In genomic region chr15:36894062-36894461, GRCh38 we compare ENCODE assay signal across 22 cellular contexts.
"Had no signal": no experiment of that assay in that cellular context is flagged by ENCODE, and none has a peak within 500 bp of the region (broad histone marks: within the 10 kb centered on the region; RNA-seq: fewer than 3 reads in every experiment).

No MANE protein-coding gene starts in this region.

- H3K4me1 ChIP-seq: gastrocnemius medialis, left lung, parathyroid adenoma, right lobe of liver, suprapubic skin, transverse colon had no signal

- H3K27ac Mint-ChIP-seq: naive thymus-derived CD8-positive, alpha-beta T cell; neural progenitor cell; stimulated activated naive CD8-positive, alpha-beta T cell treated with anti-CD3 and anti-CD28 coated beads, Interleukin-15, amount 100 ng/mL, for 72 hours had no signal

- H3K9me3 Mint-ChIP-seq: neural progenitor cell; stimulated activated naive CD8-positive, alpha-beta T cell treated with anti-CD3 and anti-CD28 coated beads, Interleukin-15, amount 100 ng/mL, for 72 hours had no signal

- H3K4me1 Mint-ChIP-seq: naive thymus-derived CD8-positive, alpha-beta T cell; stimulated activated naive CD8-positive, alpha-beta T cell treated with anti-CD3 and anti-CD28 coated beads, Interleukin-15, amount 100 ng/mL, for 72 hours had no signal

- H3K27ac ChIP-seq: dorsolateral prefrontal cortex, gastrocnemius medialis, left lung, neural progenitor cell, parathyroid adenoma, right lobe of liver, suprapubic skin, transverse colon had no signal

- H3K27me3 Mint-ChIP-seq: progenitor cell of endocrine pancreas had no signal

- DNase-seq: dorsolateral prefrontal cortex; effector CD4-positive, alpha-beta T cell; foreskin fibroblast; gastrocnemius medialis; head of caudate nucleus; left lung; mesenchymal stem cell; midbrain; naive thymus-derived CD8-positive, alpha-beta T cell; right lobe of liver; stimulated activated CD4-positive, alpha-beta T cell treated with anti-CD3 and anti-CD28 coated beads, Interleukin-12 subunit alpha, Interleukin-12 subunit beta, amount 100 ng/mL, for 4 hours; stimulated activated CD4-positive, alpha-beta T cell treated with anti-CD3 and anti-CD28 coated beads, Interleukin-1b, Interleukin-23, amount 100 ng/mL, for 48 hours; stimulated activated CD4-positive, alpha-beta T cell treated with anti-CD3 and anti-CD28 coated beads, Interleukin-4, amount 100 ng/mL, for 1 hour; stimulated activated CD8-positive, alpha-beta memory T cell treated with anti-CD3 and anti-CD28 coated beads, Interleukin-4, amount 100 ng/mL, for 48 hours; stimulated activated naive CD4-positive, alpha-beta T cell; stimulated activated naive CD8-positive, alpha-beta T cell treated with anti-CD3 and anti-CD28 coated beads, Interleukin-15, amount 100 ng/mL, for 72 hours; transverse colon had no signal

- H3K9me3 ChIP-seq: gastrocnemius medialis, left lung, right lobe of liver, suprapubic skin, transverse colon had no signal

- H3K4me3 ChIP-seq: dorsolateral prefrontal cortex, gastrocnemius medialis, left lung, neural progenitor cell, right lobe of liver, smooth muscle cell, suprapubic skin, transverse colon had no signal

- H3K4me3 Mint-ChIP-seq: naive thymus-derived CD8-positive, alpha-beta T cell; neural progenitor cell; stimulated activated naive CD8-positive, alpha-beta T cell treated with anti-CD3 and anti-CD28 coated beads, Interleukin-15, amount 100 ng/mL, for 72 hours had no signal

- H3K27me3 ChIP-seq: right lobe of liver, suprapubic skin had no signal

- H3K36me3 ChIP-seq: gastrocnemius medialis, neural progenitor cell, right lobe of liver, transverse colon had no signal

- H3K36me3 Mint-ChIP-seq: naive thymus-derived CD8-positive, alpha-beta T cell had no signal

- ATAC-seq: gastrocnemius medialis; left lung; naive thymus-derived CD8-positive, alpha-beta T cell; right lobe of liver; stimulated activated naive CD8-positive, alpha-beta T cell treated with anti-CD3 and anti-CD28 coated beads, Interleukin-15, amount 100 ng/mL, for 72 hours had no signal
